In genomic region chr14:60980811-60981625, GRCh38 we compare ENCODE assay signal across 8 cellular contexts. TPM values are rescaled to one million over a fixed set of nuclear protein-coding genes. Genes with fewer than 3 reads are reported as not detected.
DNase-seq lines count a peak whose midpoint lies in the region; ATAC-seq, FAIRE-seq and TF ChIP-seq lines count a peak whose summit lies in the region.

TSS of gene SLC38A6 (plus strand) at chr14:60981245. CDS start at chr14:60981278, 33 bp downstream.
TSS of gene TRMT5 (minus strand) at chr14:60981079. CDS start at chr14:60980973, 106 bp downstream.

- no peak for TF ChIP-seq CTCF in A549 (IDR thresholded peaks at IDR 0.05)
- TF ChIP-seq CTCF in sigmoid colon (IDR thresholded peaks at IDR 0.05), result no peak

- intact Hi-C loops in sigmoid colon (cut with DNase I), result loop anchor here (5.0 kb wide), 1 partner anchor 259 kb away; the partner anchor contains the start of gene SIX4

- peaks cover 42% of the 10 kb centered on the region for H3K4me1 ChIP-seq in A549
- H3K4me1 ChIP-seq in iPS DF 6.9 (ENCODE audit: control insufficient read depth, insufficient read depth, low read length), result no peaks in the 10 kb centered on the region
- peaks cover 0 to 37% (median 27%) of the 10 kb centered on the region in 4 donors for H3K4me1 ChIP-seq in sigmoid colon

- peak; percentile 98 for ATAC-seq in A549
- ATAC-seq in GM18858 (IDR thresholded peaks at IDR 0.05; ENCODE audit: unreplicated experiment), result peak; percentile 70
- peak; percentile 80 for ATAC-seq in HG03064 (IDR thresholded peaks at IDR 0.05; ENCODE audit: low read depth, unreplicated experiment)

- H3K27ac ChIP-seq in A549, result peak within 1 kb of the TSS; percentile 80 to 95
- H3K27ac ChIP-seq in iPS DF 6.9 (ENCODE audit: low read length), result no peak within 1 kb of the TSS
- peak within 1 kb of the TSS; percentile 80 to 88 (median 84) for H3K27ac ChIP-seq in sigmoid colon

- DNase-seq in A549 (ENCODE audit: low read depth in 1 of 2, low spot score in 1 of 2), result peak; percentile 87 to 96
- peak; percentile 99 for DNase-seq in NCI-H2107 (lab: John Stamatoyannopoulos, UW)
- peak; percentile 94 for DNase-seq in brain pericyte (ENCODE audit: low read depth, low spot score)
- peak; percentile 73 for DNase-seq in iPS DF 6.9 (ENCODE audit: low read depth, low spot score)
- DNase-seq in sigmoid colon, result peak; percentile 97

- peak; percentile 62 for TF ChIP-seq POLR2A in A549 (IDR thresholded peaks at IDR 0.05; ENCODE audit: low read length)
- no peak for TF ChIP-seq POLR2A in sigmoid colon (IDR thresholded peaks at IDR 0.05)

- H3K36me3 ChIP-seq in iPS DF 6.9 (ENCODE audit: control insufficient read depth, insufficient read depth, low read length), result no peaks in the 10 kb centered on the region
- peaks cover 0 to 18% (median 4%) of the 10 kb centered on the region in 4 donors for H3K36me3 ChIP-seq in sigmoid colon

- CTCF ChIA-PET in A549 (lab: Yijun Ruan, JAX), result interaction anchor here (0.5 to 2.8 kb wide), 11 partner anchors 11 to 581 kb away, joined by 3 to 17 read pairs (median 4); no protein-coding TSS in a partner anchor

- H3K4me2 ChIP-seq in A549, result peak within 1 kb of the TSS; percentile 93

- 2% methylated on average over 31 of the region's 58 CpGs for WGBS in A549 (ENCODE audit: missing lambda C conversion rate)
- WGBS in iPS DF 6.9 (ENCODE audit: insufficient coverage, insufficient read length), result no CpG with 5 or more reads among the region's 58 CpGs
- 0% methylated on average over 58 of the region's 58 CpGs for WGBS in sigmoid colon, 2 donors

- POLR2A ChIA-PET in A549 (lab: Yijun Ruan, JAX), result interaction anchor here (1.0 to 1.8 kb wide), 9 partner anchors 9 to 331 kb away, joined by 3 to 12 read pairs (median 4); partner anchors contain the start of gene SIX1

- H3K4me3 ChIP-seq in A549, result peak within 1 kb of the TSS; percentile 70
- H3K4me3 ChIP-seq in iPS DF 6.9 (ENCODE audit: low read length), result peak within 1 kb of the TSS; percentile 66
- peak within 1 kb of the TSS; percentile 62 to 75 (median 72) for H3K4me3 ChIP-seq in sigmoid colon

- no peaks in the 10 kb centered on the region for H3K27me3 ChIP-seq in iPS DF 6.9 (ENCODE audit: control insufficient read depth, insufficient read depth, low read length)
- H3K27me3 ChIP-seq in sigmoid colon, result no peaks in the 10 kb centered on the region

- TF ChIP-seq EP300 in A549 (IDR thresholded peaks at IDR 0.05) (no peak), sigmoid colon (IDR thresholded peaks at IDR 0.05) (peak in 1 of 4 donors; percentile 78)

- TF ChIP-seq RAD21 in A549 (conservative IDR thresholded peaks at IDR 0.05 in 1 of 2, IDR thresholded peaks at IDR 0.05 in 1 of 2), result peak in 1 of 2 experiments; percentile 17; a peak in 1 of 5 replicates

- FAIRE-seq in A549 (lab: Jason Lieb, UNC), result no peak
- peak; percentile 60 for FAIRE-seq in TTC549 (lab: Jason Lieb, UNC)

- H3K9me3 ChIP-seq in A549 (no peaks in the 10 kb centered on the region), iPS DF 6.9 (ENCODE audit: control insufficient read depth, insufficient read depth, low read length) (no peaks in the 10 kb centered on the region), sigmoid colon (no peaks in the 10 kb centered on the region)

TF ChIP-seq in A549, 52 proteins besides CTCF, POLR2A, EP300 and RAD21 (continues in another document):
- TF ChIP-seq NFE2L2 (conservative IDR thresholded peaks at IDR 0.05; ENCODE audit: low read length) (no peak), HOXB5 (CRISPR knock-in tag; IDR thresholded peaks at IDR 0.05) (no peak), FOSB (CRISPR knock-in tag; IDR thresholded peaks at IDR 0.05) (no peak), FOSL2 (IDR thresholded peaks at IDR 0.05) (no peak), FOSL2 (CRISPR knock-in tag; IDR thresholded peaks at IDR 0.05) (peak; percentile 73), MAZ (IDR thresholded peaks at IDR 0.05; ENCODE audit: borderline replicate concordance, low read depth, low read length) (no peak), KDM5A (IDR thresholded peaks at IDR 0.05) (peak; percentile 30; the same call in 1 of the 2 replicates), ELK1 (IDR thresholded peaks at IDR 0.05; ENCODE audit: low read depth, low read length) (no peak), HOXA7 (CRISPR knock-in tag; IDR thresholded peaks at IDR 0.05) (no peak), CHD4 (IDR thresholded peaks at IDR 0.05; ENCODE audit: borderline replicate concordance) (no peak), FOXS1 (CRISPR knock-in tag; IDR thresholded peaks at IDR 0.05) (no peak), MAX (IDR thresholded peaks at IDR 0.05) (peak; percentile 95), JUNB (IDR thresholded peaks at IDR 0.05) (no peak), RCOR1 (IDR thresholded peaks at IDR 0.05; ENCODE audit: low read depth, low read length) (no peak), ZC3H11A (IDR thresholded peaks at IDR 0.05) (no peak), HDAC2 (IDR thresholded peaks at IDR 0.05) (no peak), TP53 (CRISPR knock-in tag; IDR thresholded peaks at IDR 0.05) (0 out of 2 replicates have a peak, but pooled peaks have one; percentile 47), CBX2 (IDR thresholded peaks at IDR 0.05; ENCODE audit: borderline replicate concordance, low read depth) (no peak), HES2 (IDR thresholded peaks at IDR 0.05) (no peak), NPAS2 (CRISPR knock-in tag; IDR thresholded peaks at IDR 0.05; ENCODE audit: borderline replicate concordance) (no peak), EHF (CRISPR knock-in tag; IDR thresholded peaks at IDR 0.05) (no peak), GATA3 (IDR thresholded peaks at IDR 0.05; ENCODE audit: borderline replicate concordance) (peak; percentile 29; the same call in 1 of the 2 replicates), CEBPB (IDR thresholded peaks at IDR 0.05) (no peak), KDM1A (IDR thresholded peaks at IDR 0.05; ENCODE audit: low read depth) (no peak), CHD2 (IDR thresholded peaks at IDR 0.05; ENCODE audit: low read length, partially characterized antibody) (peak; percentile 13), PBX3 (IDR thresholded peaks at IDR 0.05) (no peak), POLR2AphosphoS2 (conservative IDR thresholded peaks at IDR 0.05; ENCODE audit: low read length) (no peak), MAFK (IDR thresholded peaks at IDR 0.05; ENCODE audit: partially characterized antibody) (no peak), ATOH8 (CRISPR knock-in tag; IDR thresholded peaks at IDR 0.05; ENCODE audit: low read depth) (no peak), ESRRA (IDR thresholded peaks at IDR 0.05; ENCODE audit: borderline replicate concordance, low read length) (no peak), HOXB13 (CRISPR knock-in tag; IDR thresholded peaks at IDR 0.05; ENCODE audit: low read depth) (no peak)

RNA-seq across cellular contexts. Expression of gene SLC38A6, which starts in this region (rescaled TPM):
- polyA plus RNA-seq in A549 (2011; rRNA removed), result 31.4 and 37.8 TPM in 2 replicates
- 11.4 and 11.7 TPM in 2 replicates for polyA plus RNA-seq in A549 (2012; cell fraction: cytosol; rRNA removed)
- 9.6 and 13.4 TPM in 2 replicates for polyA plus RNA-seq in A549 (2012; cell fraction: nucleus; rRNA removed)
- polyA plus RNA-seq in A549 (2017; fragmentation: RNase III; extraction: RNeasy Plus Mini Kit Qiagen cat#74134 plus additional on column Dnase treatment), result 27.8 to 33.3 TPM (median 28.9 TPM) in 3 replicates
- polyA minus RNA-seq in A549 (2011; rRNA and poly(A)+ RNA removed), result 25.8 and 26.1 TPM in 2 replicates
- 10 to 100 TPM; 11.8 to 27.3 (median 23.0) TPM for total RNA-seq in sigmoid colon
- 1 to 10 TPM; 3.0 to 5.6 (median 4.2) TPM for polyA plus RNA-seq in sigmoid colon

RNA-seq across cellular contexts. Expression of gene TRMT5, which starts in this region (rescaled TPM):
- polyA plus RNA-seq in A549 (2011; rRNA removed), result 17.0 and 18.2 TPM in 2 replicates
- 3.7 and 3.8 TPM in 2 replicates for polyA plus RNA-seq in A549 (2012; cell fraction: cytosol; rRNA removed)
- polyA plus RNA-seq in A549 (2012; cell fraction: nucleus; rRNA removed), result 1.8 and 3.7 TPM in 2 replicates
- 17.7 to 19.1 TPM (median 18.8 TPM) in 3 replicates for polyA plus RNA-seq in A549 (2017; fragmentation: RNase III; extraction: RNeasy Plus Mini Kit Qiagen cat#74134 plus additional on column Dnase treatment)
- polyA minus RNA-seq in A549 (2011; rRNA and poly(A)+ RNA removed), result 5.1 and 7.1 TPM in 2 replicates
- 10 to 100 TPM in 3 of 4 donors, 1 to 10 TPM in 1; 7.2 to 16.9 (median 10.8) TPM for total RNA-seq in sigmoid colon
- 1 to 10 TPM; 1.2 to 5.3 (median 4.5) TPM for polyA plus RNA-seq in sigmoid colon
